Comparison of ENCODE assay signal across 2 cellular contexts in genomic region chr4:180650273-180650672, GRCh38.
TF ChIP-seq lines count a peak whose summit lies in the region.

No MANE protein-coding gene starts in this region.

TF ChIP-seq in GM12878, 131 proteins besides CTCF, POLR2A, EP300 and RAD21:
- TF ChIP-seq USF2 (IDR thresholded peaks at IDR 0.05; ENCODE audit: borderline replicate concordance, low read depth, low read length) (no peak), CHD1 (IDR thresholded peaks at IDR 0.05; ENCODE audit: low read depth, low read length) (no peak), TCF12 (IDR thresholded peaks at IDR 0.05; ENCODE audit: low read depth, low read length) (0 out of 2 replicates have a peak, but pooled peaks have one; percentile 43)
TF ChIP-seq in GM12878: peak in this region for 1.

TF ChIP-seq in HepG2, 621 proteins besides CTCF, POLR2A, EP300 and RAD21:
- TF ChIP-seq AHR (CRISPR knock-in tag; IDR thresholded peaks at IDR 0.05) (no peak), SMARCC2 (IDR thresholded peaks at IDR 0.05) (no peak), ZNF879 (CRISPR knock-in tag; IDR thresholded peaks at IDR 0.05) (no peak), ZNF746 (CRISPR knock-in tag; IDR thresholded peaks at IDR 0.05) (no peak), ZNF121 (CRISPR knock-in tag; IDR thresholded peaks at IDR 0.05) (no peak), SMYD3 (CRISPR knock-in tag; IDR thresholded peaks at IDR 0.05) (no peak), ARHGAP35 (CRISPR knock-in tag; IDR thresholded peaks at IDR 0.05; ENCODE audit: borderline replicate concordance) (no peak), ZNF572 (CRISPR knock-in tag; IDR thresholded peaks at IDR 0.05) (no peak), HOXA5 (CRISPR knock-in tag; IDR thresholded peaks at IDR 0.05) (no peak), ZNF503 (CRISPR knock-in tag; IDR thresholded peaks at IDR 0.05) (no peak), NFKBIZ (CRISPR knock-in tag; IDR thresholded peaks at IDR 0.05) (no peak), ZNF407 (CRISPR knock-in tag; IDR thresholded peaks at IDR 0.05; ENCODE audit: not compliant biosample characterization) (no peak), PHF8 (CRISPR knock-in tag; IDR thresholded peaks at IDR 0.05) (no peak), MED13 (CRISPR knock-in tag; IDR thresholded peaks at IDR 0.05) (no peak), TOE1 (CRISPR knock-in tag; IDR thresholded peaks at IDR 0.05) (no peak), PAF1 (CRISPR knock-in tag; IDR thresholded peaks at IDR 0.05) (no peak), RELA (CRISPR knock-in tag; IDR thresholded peaks at IDR 0.05) (no peak)
- TF ChIP-seq, protein P1, sequence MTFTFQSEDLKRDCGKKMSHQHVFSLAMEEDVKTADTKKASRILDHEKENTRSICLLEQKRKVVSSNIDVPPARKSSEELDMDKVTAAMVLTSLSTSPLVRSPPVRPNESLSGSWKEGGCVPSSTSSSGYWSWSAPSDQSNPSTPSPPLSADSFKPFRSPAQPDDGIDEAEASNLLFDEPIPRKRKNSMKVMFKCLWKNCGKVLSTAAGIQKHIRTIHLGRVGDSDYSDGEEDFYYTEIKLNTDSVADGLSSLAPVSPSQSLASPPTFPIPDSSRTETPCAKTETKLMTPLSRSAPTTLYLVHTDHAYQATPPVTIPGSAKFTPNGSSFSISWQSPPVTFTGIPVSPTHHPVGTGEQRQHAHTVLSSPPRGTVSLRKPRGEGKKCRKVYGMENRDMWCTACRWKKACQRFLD (CRISPR knock-in tag; IDR thresholded peaks at IDR 0.05; ENCODE audit: borderline replicate concordance), result no peak
- TF ChIP-seq, protein P2, sequence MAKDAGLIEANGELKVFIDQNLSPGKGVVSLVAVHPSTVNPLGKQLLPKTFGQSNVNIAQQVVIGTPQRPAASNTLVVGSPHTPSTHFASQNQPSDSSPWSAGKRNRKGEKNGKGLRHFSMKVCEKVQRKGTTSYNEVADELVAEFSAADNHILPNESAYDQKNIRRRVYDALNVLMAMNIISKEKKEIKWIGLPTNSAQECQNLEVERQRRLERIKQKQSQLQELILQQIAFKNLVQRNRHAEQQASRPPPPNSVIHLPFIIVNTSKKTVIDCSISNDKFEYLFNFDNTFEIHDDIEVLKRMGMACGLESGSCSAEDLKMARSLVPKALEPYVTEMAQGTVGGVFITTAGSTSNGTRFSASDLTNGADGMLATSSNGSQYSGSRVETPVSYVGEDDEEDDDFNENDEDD (CRISPR knock-in tag; IDR thresholded peaks at IDR 0.05; ENCODE audit: borderline replicate concordance), result no peak
- TF ChIP-seq, protein P3, sequence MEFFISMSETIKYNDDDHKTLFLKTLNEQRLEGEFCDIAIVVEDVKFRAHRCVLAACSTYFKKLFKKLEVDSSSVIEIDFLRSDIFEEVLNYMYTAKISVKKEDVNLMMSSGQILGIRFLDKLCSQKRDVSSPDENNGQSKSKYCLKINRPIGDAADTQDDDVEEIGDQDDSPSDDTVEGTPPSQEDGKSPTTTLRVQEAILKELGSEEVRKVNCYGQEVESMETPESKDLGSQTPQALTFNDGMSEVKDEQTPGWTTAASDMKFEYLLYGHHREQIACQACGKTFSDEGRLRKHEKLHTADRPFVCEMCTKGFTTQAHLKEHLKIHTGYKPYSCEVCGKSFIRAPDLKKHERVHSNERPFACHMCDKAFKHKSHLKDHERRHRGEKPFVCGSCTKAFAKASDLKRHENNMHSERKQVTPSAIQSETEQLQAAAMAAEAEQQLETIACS (CRISPR knock-in tag; IDR thresholded peaks at IDR 0.05), result no peak
